Comparison of ENCODE assay signal across 1 cellular context in the genomic region with DNA sequence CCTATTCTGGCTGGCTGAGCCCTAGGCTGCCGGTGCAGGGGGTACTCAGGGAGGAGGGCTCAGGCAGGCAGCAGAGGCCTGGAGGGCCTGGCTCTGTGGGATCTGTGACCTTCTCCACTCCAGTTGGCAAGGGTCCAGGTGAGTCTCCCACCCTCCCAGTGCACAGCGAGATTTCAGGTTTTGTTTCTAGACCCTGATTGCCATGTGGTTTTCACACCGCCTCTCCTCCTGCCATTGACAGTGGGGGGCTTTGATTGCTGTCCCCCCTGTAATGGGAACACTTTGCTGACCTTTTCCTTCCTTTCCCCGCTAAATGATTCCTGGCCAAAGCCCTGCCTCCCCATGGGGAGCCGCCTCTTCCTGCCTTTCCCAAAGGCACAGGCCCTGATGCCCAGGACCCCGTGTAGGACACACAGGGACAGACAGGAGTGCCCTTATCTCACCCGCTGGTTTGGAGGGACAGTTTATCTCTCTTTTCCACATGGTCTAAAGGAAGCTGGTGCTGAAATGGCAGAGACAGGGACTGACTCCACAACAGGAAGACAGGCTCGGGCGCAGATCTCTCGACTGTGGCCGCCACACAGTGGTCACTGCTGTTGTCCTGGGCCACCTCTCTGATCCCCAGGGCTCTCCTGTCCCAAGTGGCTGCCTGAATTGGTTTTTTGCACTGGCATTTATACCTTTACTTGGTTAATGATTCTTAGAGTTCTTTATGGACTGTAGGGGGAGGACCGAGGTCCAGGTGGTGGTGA.
TF ChIP-seq lines count a peak whose summit lies in the region.

No MANE protein-coding gene starts in this region.

TF ChIP-seq in K562, 482 proteins besides CTCF, POLR2A, EP300 and RAD21 (continued from another document):
- TF ChIP-seq MLX (CRISPR knock-in tag; conservative IDR thresholded peaks at IDR 0.05) (peak in 1 of 2 experiments; percentile 73; a peak in 2 of 4 replicates), STAT6 (CRISPR knock-in tag; IDR thresholded peaks at IDR 0.05) (peak; percentile 100)
- TF ChIP-seq, protein P1, sequence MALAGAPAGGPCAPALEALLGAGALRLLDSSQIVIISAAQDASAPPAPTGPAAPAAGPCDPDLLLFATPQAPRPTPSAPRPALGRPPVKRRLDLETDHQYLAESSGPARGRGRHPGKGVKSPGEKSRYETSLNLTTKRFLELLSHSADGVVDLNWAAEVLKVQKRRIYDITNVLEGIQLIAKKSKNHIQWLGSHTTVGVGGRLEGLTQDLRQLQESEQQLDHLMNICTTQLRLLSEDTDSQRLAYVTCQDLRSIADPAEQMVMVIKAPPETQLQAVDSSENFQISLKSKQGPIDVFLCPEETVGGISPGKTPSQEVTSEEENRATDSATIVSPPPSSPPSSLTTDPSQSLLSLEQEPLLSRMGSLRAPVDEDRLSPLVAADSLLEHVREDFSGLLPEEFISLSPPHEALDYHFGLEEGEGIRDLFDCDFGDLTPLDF (CRISPR knock-in tag; IDR thresholded peaks at IDR 0.05), result peak; percentile 96
